In the genomic region with DNA sequence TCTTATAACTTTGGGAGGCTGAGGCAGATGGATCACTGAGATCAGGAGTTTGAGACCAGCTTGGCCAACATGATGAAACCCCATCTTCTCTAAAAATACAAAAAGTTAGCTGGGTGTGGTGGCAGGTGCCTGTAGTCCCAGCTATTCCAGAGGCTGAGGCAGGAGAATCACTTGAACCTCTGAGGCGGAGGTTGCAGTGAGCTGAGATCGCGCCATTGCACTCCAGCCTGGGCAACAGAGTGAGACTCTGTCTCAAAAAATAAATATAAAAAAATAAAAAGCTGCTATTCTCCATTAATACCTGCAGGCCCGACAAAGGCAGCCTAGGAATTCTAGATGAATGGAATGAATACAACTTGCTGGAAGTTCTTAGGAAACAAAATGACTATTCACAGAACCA, we compare ENCODE assay signal across 1 cellular context.
TF ChIP-seq lines count a peak whose summit lies in the region.

No MANE protein-coding gene starts in this region.

TF ChIP-seq in HepG2, 621 proteins besides CTCF, POLR2A, EP300 and RAD21:
- TF ChIP-seq, protein P1, sequence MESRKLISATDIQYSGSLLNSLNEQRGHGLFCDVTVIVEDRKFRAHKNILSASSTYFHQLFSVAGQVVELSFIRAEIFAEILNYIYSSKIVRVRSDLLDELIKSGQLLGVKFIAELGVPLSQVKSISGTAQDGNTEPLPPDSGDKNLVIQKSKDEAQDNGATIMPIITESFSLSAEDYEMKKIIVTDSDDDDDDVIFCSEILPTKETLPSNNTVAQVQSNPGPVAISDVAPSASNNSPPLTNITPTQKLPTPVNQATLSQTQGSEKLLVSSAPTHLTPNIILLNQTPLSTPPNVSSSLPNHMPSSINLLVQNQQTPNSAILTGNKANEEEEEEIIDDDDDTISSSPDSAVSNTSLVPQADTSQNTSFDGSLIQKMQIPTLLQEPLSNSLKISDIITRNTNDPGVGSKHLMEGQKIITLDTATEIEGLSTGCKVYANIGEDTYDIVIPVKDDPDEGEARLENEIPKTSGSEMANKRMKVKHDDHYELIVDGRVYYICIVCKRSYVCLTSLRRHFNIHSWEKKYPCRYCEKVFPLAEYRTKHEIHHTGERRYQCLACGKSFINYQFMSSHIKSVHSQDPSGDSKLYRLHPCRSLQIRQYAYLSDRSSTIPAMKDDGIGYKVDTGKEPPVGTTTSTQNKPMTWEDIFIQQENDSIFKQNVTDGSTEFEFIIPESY (CRISPR knock-in tag; IDR thresholded peaks at IDR 0.05): peak; percentile 68
